8 cellular contexts compared by ENCODE assay signal in the genomic region with DNA sequence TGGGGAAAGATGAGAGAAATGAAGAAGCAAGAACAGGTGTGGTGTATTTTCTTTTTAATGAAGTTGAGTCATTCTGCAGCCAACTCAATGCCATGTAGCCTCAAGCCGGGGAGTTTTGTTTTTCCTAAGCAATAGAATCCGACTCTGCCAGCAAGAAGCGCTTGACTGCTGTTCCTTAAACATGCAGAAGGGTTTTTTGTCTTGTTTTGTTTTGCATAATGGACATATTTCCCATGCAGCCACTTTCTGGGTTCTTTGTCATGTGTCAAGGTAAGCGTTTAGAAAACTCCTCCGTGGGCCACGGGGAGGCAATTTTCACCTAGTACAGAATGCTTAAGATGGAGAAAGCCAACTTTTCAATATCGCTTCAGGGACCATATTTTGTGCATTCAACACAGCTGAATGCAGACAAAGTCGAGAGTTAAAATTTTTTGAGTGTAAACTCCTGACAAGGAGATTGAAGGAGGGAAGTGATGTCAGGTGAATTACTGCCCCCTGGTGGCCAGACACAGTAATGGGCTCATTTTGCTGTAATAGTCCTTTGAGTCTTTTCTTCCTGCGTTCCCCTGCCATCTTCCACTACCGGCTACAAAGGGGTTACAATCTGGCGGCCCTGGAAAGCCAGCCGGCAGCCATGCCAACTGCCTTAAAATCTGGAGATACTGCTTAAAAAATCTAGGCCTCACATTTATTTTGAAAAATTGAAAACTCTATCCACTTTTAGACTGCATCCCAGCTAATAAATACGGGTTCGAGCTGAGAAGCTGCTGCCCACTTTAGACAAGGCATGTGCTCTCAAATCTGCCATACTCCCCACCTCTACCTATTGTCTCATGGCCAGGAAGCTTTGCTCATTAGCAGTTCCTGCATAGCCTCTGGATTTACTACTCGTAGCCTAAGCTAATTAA. TPM values are rescaled to one million over a fixed set of nuclear protein-coding genes. Genes with fewer than 3 reads are reported as not detected.
A peak's percentile ranks its signal among the peaks of the same experiment; 100 is the strongest.
DNase-seq lines count a peak whose midpoint lies in the region; ATAC-seq and TF ChIP-seq lines count a peak whose summit lies in the region.

No MANE protein-coding gene starts in this region.

- ATAC-seq in activated CD8-positive, alpha-beta T cell treated with anti-CD3 and anti-CD28 coated beads for 36 hours: no peak
- no peak for ATAC-seq in HG02938 (IDR thresholded peaks at IDR 0.05; ENCODE audit: unreplicated experiment)

- peaks cover 17% of the 10 kb centered on the region for H3K27me3 Mint-ChIP-seq in HFFc6 (ENCODE audit: insufficient read depth)
- no peaks in the 10 kb centered on the region for H3K27me3 Mint-ChIP-seq in activated CD8-positive, alpha-beta T cell treated with anti-CD3 and anti-CD28 coated beads for 36 hours

- peaks cover 20% of the 10 kb centered on the region for H3K4me1 Mint-ChIP-seq in HFFc6 (ENCODE audit: low read depth)
- peaks cover 28% of the 10 kb centered on the region for H3K4me1 Mint-ChIP-seq in activated CD8-positive, alpha-beta T cell treated with anti-CD3 and anti-CD28 coated beads for 36 hours (ENCODE audit: low read depth)

- H3K36me3 Mint-ChIP-seq in HFFc6 (ENCODE audit: low read depth): no peaks in the 10 kb centered on the region
- H3K36me3 Mint-ChIP-seq in activated CD8-positive, alpha-beta T cell treated with anti-CD3 and anti-CD28 coated beads for 36 hours (ENCODE audit: low read depth): no peaks in the 10 kb centered on the region

- POLR2A ChIA-PET in activated CD8-positive, alpha-beta T cell treated with anti-CD3 and anti-CD28 coated beads for 36 hours (lab: Charles Lee): interaction anchor here (1.4 kb wide), 1 partner anchor 116 kb away, joined by 3 read pairs; no protein-coding TSS in a partner anchor

- H3K27me3 ChIP-seq in effector memory CD4-positive, alpha-beta T cell (replicated peaks; ENCODE audit: control insufficient read depth, insufficient read depth, low read length, poor library complexity, severe bottlenecking): no peaks in the 10 kb centered on the region

- H3K4me3 ChIP-seq in effector memory CD4-positive, alpha-beta T cell (ENCODE audit: insufficient read depth, low read depth, low read length, poor library complexity, severe bottlenecking): no peak overlapping the region

- DNase-seq in Caki2 (ENCODE audit: low read depth) (peak; percentile 37), HFFc6 (peak; percentile 49), NCI-H524 treated with DMSO at 0.1 percent for 48 hours (lab: John Stamatoyannopoulos, UW) (peak; percentile 64), midbrain (lab: John Stamatoyannopoulos, UW) (peak; percentile 76)
- peak; percentile 86 for DNase-seq in activated CD8-positive, alpha-beta T cell treated with anti-CD3 and anti-CD28 coated beads for 36 hours
- DNase-seq in effector memory CD4-positive, alpha-beta T cell: peak; percentile 42 to 69 (median 49)
- peak; percentile 63 to 66 for DNase-seq in stimulated activated CD8-positive, alpha-beta memory T cell treated with anti-CD3 and anti-CD28 coated beads, Interleukin-2, amount 100 ng/mL, for 48 hours (ENCODE audit: low read depth in 2 of 2)

- peak; percentile 99 for TF ChIP-seq CTCF in HFFc6 (IDR thresholded peaks at IDR 0.05)
- peak; percentile 85 for TF ChIP-seq CTCF in activated CD8-positive, alpha-beta T cell treated with anti-CD3 and anti-CD28 coated beads for 36 hours (IDR thresholded peaks at IDR 0.05)

- CTCF ChIA-PET in activated CD8-positive, alpha-beta T cell treated with anti-CD3 and anti-CD28 coated beads for 36 hours (lab: Charles Lee): interaction anchor here (0.6 to 3.4 kb wide), 37 partner anchors 10 to 840 kb away, joined by 3 to 36 read pairs (median 4); a partner anchor contains a TSS

- H3K27ac ChIP-seq in effector memory CD4-positive, alpha-beta T cell (ENCODE audit: insufficient read depth, low read length, poor library complexity, severe bottlenecking): no peak overlapping the region

- H3K9me3 ChIP-seq in effector memory CD4-positive, alpha-beta T cell (ENCODE audit: control insufficient read depth, low read length): no peaks in the 10 kb centered on the region

- H3K36me3 ChIP-seq in effector memory CD4-positive, alpha-beta T cell (ENCODE audit: control insufficient read depth, insufficient read depth, low read length): no peaks in the 10 kb centered on the region

- in situ Hi-C loops in Caki2 (cut with HindIII; ENCODE audit: low pct_unique_long_range_greater_than_20kb, low sequenced_read_pairs): no loop called here

- no peaks in the 10 kb centered on the region for H3K9me3 Mint-ChIP-seq in HFFc6
- no peaks in the 10 kb centered on the region for H3K9me3 Mint-ChIP-seq in activated CD8-positive, alpha-beta T cell treated with anti-CD3 and anti-CD28 coated beads for 36 hours

- H3K4me3 Mint-ChIP-seq in HFFc6: peak overlapping the region; percentile 59; the same call in 1 of the 2 replicates
- H3K4me3 Mint-ChIP-seq in activated CD8-positive, alpha-beta T cell treated with anti-CD3 and anti-CD28 coated beads for 36 hours: no peak overlapping the region

- H3K27ac Mint-ChIP-seq in HFFc6: no peak overlapping the region
- H3K27ac Mint-ChIP-seq in activated CD8-positive, alpha-beta T cell treated with anti-CD3 and anti-CD28 coated beads for 36 hours: no peak overlapping the region

- H3K4me1 ChIP-seq in effector memory CD4-positive, alpha-beta T cell (ENCODE audit: control insufficient read depth, insufficient read depth, low read length, poor library complexity, severe bottlenecking): peaks cover 8% of the 10 kb centered on the region

- intact Hi-C loops in activated CD8-positive, alpha-beta T cell treated with anti-CD3 and anti-CD28 coated beads for 36 hours (cut with micrococcal nuclease): loop anchor here (5.0 kb wide), 1 partner anchor 520 kb away; no protein-coding TSS in a partner anchor

RNA-seq across cellular contexts. Expression of a gene that starts 3.2 kb away (rescaled TPM):
- total RNA-seq in Caki2 (2014; rRNA removed; shearing (Covaris generic); ENCODE audit: low replicate concordance): 1.4 and 1.7 TPM in 2 replicates
- 10 to 100 TPM in 2 of 6 experiments, 1 to 10 TPM in 4; 8.5 to 12.1 (median 9.9) TPM for total RNA-seq in HFFc6 (2021; fragmentation: NEBNext Ultra II Directional; extraction: Animal tissue kit (Norgen Biotek cat#: 25700))
- total RNA-seq in activated CD8-positive, alpha-beta T cell treated with anti-CD3 and anti-CD28 coated beads for 36 hours: 1 to 10 TPM; 3.4 to 3.9 TPM

RNA-seq across cellular contexts. Expression of a gene that starts 49.1 kb away (rescaled TPM):
- total RNA-seq in Caki2 (2014; rRNA removed; shearing (Covaris generic); ENCODE audit: low replicate concordance): 19.5 and 26.7 TPM in 2 replicates
- 10 to 100 TPM; 33.8 to 36.3 (median 34.8) TPM for total RNA-seq in HFFc6 (2021; fragmentation: NEBNext Ultra II Directional; extraction: Animal tissue kit (Norgen Biotek cat#: 25700))
- 10 to 100 TPM; 80.1 to 81.4 TPM for total RNA-seq in activated CD8-positive, alpha-beta T cell treated with anti-CD3 and anti-CD28 coated beads for 36 hours

RNA-seq across cellular contexts. Expression of a gene that starts 50.5 kb away (rescaled TPM):
- 84.4 and 130 TPM in 2 replicates for total RNA-seq in Caki2 (2014; rRNA removed; shearing (Covaris generic); ENCODE audit: low replicate concordance)
- total RNA-seq in HFFc6 (2021; fragmentation: NEBNext Ultra II Directional; extraction: Animal tissue kit (Norgen Biotek cat#: 25700)): 100 to 1,000 TPM; 100 to 128 (median 107) TPM
- 10 to 100 TPM; 69.4 to 70.5 TPM for total RNA-seq in activated CD8-positive, alpha-beta T cell treated with anti-CD3 and anti-CD28 coated beads for 36 hours
